8 cellular contexts compared by ENCODE assay signal in genomic region chr17:45584092-45585036, GRCh38.
A peak's percentile ranks its signal among the peaks of the same experiment; 100 is the strongest.
DNase-seq lines count a peak whose midpoint lies in the region; ATAC-seq and TF ChIP-seq lines count a peak whose summit lies in the region.

No MANE protein-coding gene starts in this region.

- WGBS in body of pancreas, 2 donors: 0 to 2% methylated on average over 15 to 29 of the region's 62 CpGs

- no peaks in the 10 kb centered on the region for H3K27me3 ChIP-seq in body of pancreas

- TF ChIP-seq POLR2A in body of pancreas (IDR thresholded peaks at IDR 0.05): peak in 1 of 3 donors; percentile 32

- TF ChIP-seq CTCF in body of pancreas (IDR thresholded peaks at IDR 0.05): no peak

- H3K27ac ChIP-seq in SK-N-MC (peak overlapping the region; percentile 76), body of pancreas (peak overlapping the region; percentile 43 to 90 (median 70))

- H3K4me3 ChIP-seq in SK-N-MC: peak overlapping the region; percentile 76
- H3K4me3 ChIP-seq in body of pancreas: peak overlapping the region; percentile 21 to 90

- DNase-seq in SK-N-MC (ENCODE audit: low read depth, low spot score): no peak
- peak; percentile 55 to 78 (median 66) for DNase-seq in body of pancreas
- DNase-seq in iPS-NIHi7 (ENCODE audit: extremely low spot score): peak; percentile 42
- DNase-seq in stimulated activated CD4-positive, alpha-beta T cell treated with anti-CD3 and anti-CD28 coated beads, Interleukin-12 subunit alpha, Interleukin-12 subunit beta, amount 100 ng/mL, for 4 hours: peak; percentile 58
- no peak for DNase-seq in NCI-H146 treated with DMSO at 0.1 percent for 48 hours (lab: John Stamatoyannopoulos, UW; ENCODE audit: unreplicated experiment)
- DNase-seq in NCI-H146 (lab: John Stamatoyannopoulos, UW): no peak

- peak; percentile 65 for ATAC-seq in GM18511 (IDR thresholded peaks at IDR 0.05; ENCODE audit: unreplicated experiment)
- peak; percentile 46 for ATAC-seq in HG02973 (IDR thresholded peaks at IDR 0.05; ENCODE audit: unreplicated experiment)
- ATAC-seq in body of pancreas: peak; percentile 57

- H3K9me3 ChIP-seq in SK-N-MC (ENCODE audit: low read depth, low read length) (no peaks in the 10 kb centered on the region), body of pancreas (no peaks in the 10 kb centered on the region)

- intact Hi-C loops in body of pancreas (cut with DNase I): no loop called here

- H3K36me3 ChIP-seq in SK-N-MC (ENCODE audit: insufficient read depth, low read length) (peaks cover 14% of the 10 kb centered on the region), body of pancreas (replicated peaks in 1 of 2; ENCODE audit: insufficient read depth in 1 of 2, low read depth in 2 of 2) (no peaks in the 10 kb centered on the region)

- H3K4me1 ChIP-seq in body of pancreas: peaks cover 13% of the 10 kb centered on the region

- peak overlapping the region; percentile 82 for H3K9ac ChIP-seq in SK-N-MC (ENCODE audit: insufficient read length)

Comparison
In these comparisons a context has a peak if more than half of its experiments do, and no peak if none do; other contexts are left out.
1. DNase-seq: peak in body of pancreas (4 of 4), iPS-NIHi7 (single experiment) and stimulated activated CD4-positive, alpha-beta T cell treated with anti-CD3 and anti-CD28 coated beads, Interleukin-12 subunit alpha, Interleukin-12 subunit beta, amount 100 ng/mL, for 4 hours (single experiment); none in SK-N-MC (single experiment), NCI-H146 treated with DMSO at 0.1 percent for 48 hours (single experiment) and NCI-H146 (single experiment).
2. Peak in every context shown above with its lines, with median percentiles within 50 percentile points of each other: ATAC-seq.